20 cellular contexts compared by ENCODE assay signal in the genomic region with DNA sequence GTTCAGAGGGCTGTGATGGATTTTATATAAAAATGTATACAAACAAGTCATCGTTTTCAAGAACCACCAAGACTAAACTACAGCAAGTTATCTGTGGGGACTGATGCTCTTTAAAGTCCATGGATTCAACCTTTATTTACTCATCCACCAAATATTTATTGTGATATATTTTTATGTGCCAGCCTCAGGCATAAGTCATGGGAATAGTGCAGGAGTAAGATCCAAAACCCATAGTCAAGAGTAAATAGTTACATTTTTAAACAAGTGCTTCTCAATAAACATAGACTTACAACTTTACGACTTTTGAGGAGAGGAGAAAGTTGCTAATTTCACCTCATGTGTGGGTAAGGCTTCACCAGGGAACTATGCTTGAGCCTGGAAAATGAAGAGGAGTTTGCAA.
"Had no signal": no experiment of that assay in that cellular context is flagged by ENCODE, and none has a peak within 500 bp of the region (broad histone marks: within the 10 kb centered on the region; RNA-seq: fewer than 3 reads in every experiment).

No MANE protein-coding gene starts in this region.

- ATAC-seq: Panc1, Right ventricle myocardium inferior had no signal

- DNase-seq: Karpas-422, KG1, MV-4-11, NCI-H1048, NCI-H1105, NCI-H1417, NCI-H1436 treated with DMSO at 0.1 percent for 48 hours, NCI-H1694, NCI-H187 treated with DMSO at 0.1 percent for 48 hours, NCI-H2029 treated with DMSO at 0.1 percent for 48 hours, NCI-H2227 treated with DMSO at 0.1 percent for 48 hours, NCI-H510A, NCI-H524 treated with DMSO at 0.1 percent for 48 hours, NCI-H69, NCI-H774, SIG-M5 had no signal

- H3K4me1 ChIP-seq: SJSA1 had no signal

- H3K36me3 ChIP-seq: SJSA1 had no signal

- H3K4me3 ChIP-seq: SJSA1, SK-N-MC had no signal

- H3K9me3 ChIP-seq: SJSA1 had no signal

- H3K27ac ChIP-seq: SJSA1, SK-N-MC had no signal

- H3K27me3 ChIP-seq: SJSA1 had no signal
